ENCODE assay signal across 17 cellular contexts in genomic region chr17:78022425-78022824, GRCh38.
A peak's percentile ranks its signal among the peaks of the same experiment; 100 is the strongest.
DNase-seq lines count a peak whose midpoint lies in the region; ATAC-seq and TF ChIP-seq lines count a peak whose summit lies in the region.
"Had no signal": no experiment of that assay in that cellular context is flagged by ENCODE, and none has a peak within 500 bp of the region (broad histone marks: within the 10 kb centered on the region; RNA-seq: fewer than 3 reads in every experiment).

No MANE protein-coding gene starts in this region.

- H3K27ac Mint-ChIP-seq in activated CD8-positive, alpha-beta T cell treated with anti-CD3 and anti-CD28 coated beads for 36 hours = peak overlapping the region; percentile 47
- no peak overlapping the region for H3K27ac Mint-ChIP-seq in activated CD8-positive, alpha-beta T cell treated with anti-CD3 and anti-CD28 coated beads, Interleukin-2, amount 10 ng/mL, durations not matched to agents 7 days and 5 days
- H3K27ac Mint-ChIP-seq in activated T-helper 2 cell treated with anti-CD3 and anti-CD28 coated beads, Interferon-gamma antibody, Interleukin-2, Interleukin-4, amounts not matched to agents 10 μg/mL and 5 μg/mL and 100 μg/mL, durations not matched to agents 14 hours and 24 hours and 36 hours = peak overlapping the region; percentile 13

- peaks cover 7% of the 10 kb centered on the region for H3K36me3 Mint-ChIP-seq in activated CD8-positive, alpha-beta T cell treated with anti-CD3 and anti-CD28 coated beads for 36 hours (ENCODE audit: low read depth)
- H3K36me3 Mint-ChIP-seq in activated CD8-positive, alpha-beta T cell treated with anti-CD3 and anti-CD28 coated beads, Interleukin-2, amount 10 ng/mL, durations not matched to agents 7 days and 5 days (ENCODE audit: low read depth) = peaks cover 4% of the 10 kb centered on the region
- peaks cover 6% of the 10 kb centered on the region for H3K36me3 Mint-ChIP-seq in activated T-helper 2 cell treated with anti-CD3 and anti-CD28 coated beads, Interferon-gamma antibody, Interleukin-2, Interleukin-4, amounts not matched to agents 10 μg/mL and 5 μg/mL and 100 μg/mL, durations not matched to agents 14 hours and 24 hours and 36 hours (ENCODE audit: low read depth)

- POLR2A ChIA-PET in activated CD8-positive, alpha-beta T cell treated with anti-CD3 and anti-CD28 coated beads for 36 hours (lab: Charles Lee) = interaction anchor here (1.4 kb wide), 1 partner anchor 152 kb away, joined by 3 read pairs; no protein-coding TSS in a partner anchor
- POLR2A ChIA-PET in activated CD8-positive, alpha-beta T cell treated with anti-CD3 and anti-CD28 coated beads, Interleukin-2, amount 10 ng/mL, durations not matched to agents 7 days and 5 days (lab: Charles Lee) = no interaction called here

- no peaks in the 10 kb centered on the region for H3K9me3 Mint-ChIP-seq in activated CD8-positive, alpha-beta T cell treated with anti-CD3 and anti-CD28 coated beads for 36 hours
- no peaks in the 10 kb centered on the region for H3K9me3 Mint-ChIP-seq in activated CD8-positive, alpha-beta T cell treated with anti-CD3 and anti-CD28 coated beads, Interleukin-2, amount 10 ng/mL, durations not matched to agents 7 days and 5 days (ENCODE audit: insufficient read depth)
- no peaks in the 10 kb centered on the region for H3K9me3 Mint-ChIP-seq in activated T-helper 2 cell treated with anti-CD3 and anti-CD28 coated beads, Interferon-gamma antibody, Interleukin-2, Interleukin-4, amounts not matched to agents 10 μg/mL and 5 μg/mL and 100 μg/mL, durations not matched to agents 14 hours and 24 hours and 36 hours
- H3K9me3 Mint-ChIP-seq: CD4-positive, CD25-positive, alpha-beta regulatory T cell had no signal

- no peak for TF ChIP-seq CTCF in activated CD8-positive, alpha-beta T cell treated with anti-CD3 and anti-CD28 coated beads for 36 hours (IDR thresholded peaks at IDR 0.05)

- H3K4me1 Mint-ChIP-seq in activated CD8-positive, alpha-beta T cell treated with anti-CD3 and anti-CD28 coated beads for 36 hours (ENCODE audit: low read depth) = peaks cover 41% of the 10 kb centered on the region
- peaks cover 23% of the 10 kb centered on the region for H3K4me1 Mint-ChIP-seq in activated CD8-positive, alpha-beta T cell treated with anti-CD3 and anti-CD28 coated beads, Interleukin-2, amount 10 ng/mL, durations not matched to agents 7 days and 5 days (ENCODE audit: low read depth)
- peaks cover 21% of the 10 kb centered on the region for H3K4me1 Mint-ChIP-seq in activated T-helper 2 cell treated with anti-CD3 and anti-CD28 coated beads, Interferon-gamma antibody, Interleukin-2, Interleukin-4, amounts not matched to agents 10 μg/mL and 5 μg/mL and 100 μg/mL, durations not matched to agents 14 hours and 24 hours and 36 hours (ENCODE audit: low read depth)

- H3K4me3 Mint-ChIP-seq in activated CD8-positive, alpha-beta T cell treated with anti-CD3 and anti-CD28 coated beads for 36 hours = no peak overlapping the region
- no peak overlapping the region for H3K4me3 Mint-ChIP-seq in activated CD8-positive, alpha-beta T cell treated with anti-CD3 and anti-CD28 coated beads, Interleukin-2, amount 10 ng/mL, durations not matched to agents 7 days and 5 days
- no peak overlapping the region for H3K4me3 Mint-ChIP-seq in activated T-helper 2 cell treated with anti-CD3 and anti-CD28 coated beads, Interferon-gamma antibody, Interleukin-2, Interleukin-4, amounts not matched to agents 10 μg/mL and 5 μg/mL and 100 μg/mL, durations not matched to agents 14 hours and 24 hours and 36 hours (ENCODE audit: low read depth)
- H3K4me3 Mint-ChIP-seq: CD4-positive, CD25-positive, alpha-beta regulatory T cell had no signal

- ATAC-seq in activated CD8-positive, alpha-beta T cell treated with anti-CD3 and anti-CD28 coated beads for 36 hours = peak; percentile 50
- ATAC-seq in activated CD8-positive, alpha-beta T cell treated with anti-CD3 and anti-CD28 coated beads, Interleukin-2, amount 10 ng/mL, durations not matched to agents 7 days and 5 days = no peak
- ATAC-seq in HG02763 (IDR thresholded peaks at IDR 0.05; ENCODE audit: unreplicated experiment) = no peak
- ATAC-seq: PC-3 had no signal

- no peaks in the 10 kb centered on the region for H3K27me3 Mint-ChIP-seq in activated CD8-positive, alpha-beta T cell treated with anti-CD3 and anti-CD28 coated beads for 36 hours
- no peaks in the 10 kb centered on the region for H3K27me3 Mint-ChIP-seq in activated CD8-positive, alpha-beta T cell treated with anti-CD3 and anti-CD28 coated beads, Interleukin-2, amount 10 ng/mL, durations not matched to agents 7 days and 5 days (ENCODE audit: low read depth)
- no peaks in the 10 kb centered on the region for H3K27me3 Mint-ChIP-seq in activated T-helper 2 cell treated with anti-CD3 and anti-CD28 coated beads, Interferon-gamma antibody, Interleukin-2, Interleukin-4, amounts not matched to agents 10 μg/mL and 5 μg/mL and 100 μg/mL, durations not matched to agents 14 hours and 24 hours and 36 hours (ENCODE audit: low read depth)
- H3K27me3 Mint-ChIP-seq: CD4-positive, CD25-positive, alpha-beta regulatory T cell had no signal

- intact Hi-C loops in activated CD8-positive, alpha-beta T cell treated with anti-CD3 and anti-CD28 coated beads for 36 hours (cut with micrococcal nuclease) = no loop called here
- intact Hi-C loops in activated T-helper 2 cell treated with anti-CD3 and anti-CD28 coated beads, Interferon-gamma antibody, Interleukin-2, Interleukin-4, amounts not matched to agents 10 μg/mL and 5 μg/mL and 100 μg/mL, durations not matched to agents 14 hours and 24 hours and 36 hours (cut with micrococcal nuclease) = no loop called here
- intact Hi-C loops in head of caudate nucleus (cut with DNase I) = no loop called here

- DNase-seq in activated CD8-positive, alpha-beta T cell treated with anti-CD3 and anti-CD28 coated beads for 36 hours = no peak
- DNase-seq in activated CD8-positive, alpha-beta T cell treated with anti-CD3 and anti-CD28 coated beads, Interleukin-2, amount 10 ng/mL, durations not matched to agents 7 days and 5 days = no peak
- DNase-seq in GM03348 (ENCODE audit: low spot score) (peak; percentile 75), fibroblast of peridontal ligament (ENCODE audit: extremely low read depth) (peak; percentile 81), NCI-H748 (lab: John Stamatoyannopoulos, UW; ENCODE audit: unreplicated experiment) (no peak), head of caudate nucleus (no peak)
- DNase-seq in activated T-helper 2 cell treated with anti-CD3 and anti-CD28 coated beads, Interferon-gamma antibody, Interleukin-2, Interleukin-4, amounts not matched to agents 10 μg/mL and 5 μg/mL and 100 μg/mL, durations not matched to agents 14 hours and 24 hours and 36 hours (ENCODE audit: low spot score) = no peak
- DNase-seq: 8988T; CD4-positive, CD25-positive, alpha-beta regulatory T cell; DMS79 treated with DMSO at 0.1 percent for 48 hours; Kasumi-1; NCI-H1105 treated with DMSO at 0.1 percent for 48 hours; NCI-H187; NCI-H446; NCI-H748 treated with DMSO at 0.1 percent for 48 hours; PC-3 had no signal

- CTCF ChIA-PET in activated CD8-positive, alpha-beta T cell treated with anti-CD3 and anti-CD28 coated beads for 36 hours (lab: Charles Lee) = interaction anchor here (0.9 to 2.6 kb wide), 2 partner anchors 9 to 20 kb away, joined by 3 to 16 read pairs; no protein-coding TSS in a partner anchor
- CTCF ChIA-PET in activated CD8-positive, alpha-beta T cell treated with anti-CD3 and anti-CD28 coated beads, Interleukin-2, amount 10 ng/mL, durations not matched to agents 7 days and 5 days (lab: Charles Lee) = interaction anchor here (0.9 to 2.1 kb wide), 4 partner anchors 9 to 282 kb away, joined by 3 to 11 read pairs (median 4); no protein-coding TSS in a partner anchor

Comparison
In these comparisons a context has a peak if more than half of its experiments do, and no peak if none do; other contexts are left out.
1. DNase-seq: peak in GM03348 (single experiment) and fibroblast of peridontal ligament (single experiment); none in activated CD8-positive, alpha-beta T cell treated with anti-CD3 and anti-CD28 coated beads for 36 hours (single experiment), activated CD8-positive, alpha-beta T cell treated with anti-CD3 and anti-CD28 coated beads, Interleukin-2, amount 10 ng/mL, durations not matched to agents 7 days and 5 days (single experiment), activated T-helper 2 cell treated with anti-CD3 and anti-CD28 coated beads, Interferon-gamma antibody, Interleukin-2, Interleukin-4, amounts not matched to agents 10 μg/mL and 5 μg/mL and 100 μg/mL, durations not matched to agents 14 hours and 24 hours and 36 hours (single experiment), NCI-H748 (single experiment) and head of caudate nucleus (0 of 42).